Comparison of ENCODE assay signal across 1 cellular context in genomic region chr22:36220457-36220921, GRCh38.
TF ChIP-seq lines count a peak whose summit lies in the region.

No MANE protein-coding gene starts in this region.

TF ChIP-seq in K562, 482 proteins besides CTCF, POLR2A, EP300 and RAD21:
- no peak for TF ChIP-seq NBN (IDR thresholded peaks at IDR 0.05; ENCODE audit: low read depth)
- no peak for TF ChIP-seq HIVEP1 (CRISPR knock-in tag; IDR thresholded peaks at IDR 0.05)
- TF ChIP-seq ATF2 (CRISPR knock-in tag; IDR thresholded peaks at IDR 0.05) = no peak
- TF ChIP-seq ZBTB43 (CRISPR knock-in tag; IDR thresholded peaks at IDR 0.05) = no peak
- peak; percentile 22; the same call in 1 of the 2 replicates for TF ChIP-seq PKNOX1 (IDR thresholded peaks at IDR 0.05)
- TF ChIP-seq CBX2 (IDR thresholded peaks at IDR 0.05; ENCODE audit: insufficient read depth, low read length, poor library complexity, severe bottlenecking) = no peak
TF ChIP-seq in K562: peak in this region for 1.
